Comparison of ENCODE assay signal across 35 cellular contexts in genomic region chr3:112260563-112260962, GRCh38. TPM values are rescaled to one million over a fixed set of nuclear protein-coding genes. Genes with fewer than 3 reads are reported as not detected.
"Had no signal": no experiment of that assay in that cellular context is flagged by ENCODE, and none has a peak within 500 bp of the region (broad histone marks: within the 10 kb centered on the region; RNA-seq: fewer than 3 reads in every experiment).

No MANE protein-coding gene starts in this region.

- DNase-seq: heart left ventricle; hypothalamus; immature natural killer cell; kidney; left colon; left lung; lower lobe of right lung; mammary epithelial cell; mesenchymal stem cell; naive B cell; natural killer cell; nucleus accumbens; pancreas; posterior cingulate gyrus; retina; right cardiac atrium; small intestine; spleen; stimulated activated CD4-positive, alpha-beta T cell treated with anti-CD3 and anti-CD28 coated beads, Interleukin-1b, Interleukin-23, amount 100 ng/mL, for 48 hours; stimulated activated CD4-positive, alpha-beta T cell treated with anti-CD3 and anti-CD28 coated beads, Interleukin-2, amount 100 ng/mL, for 48 hours; stimulated activated CD4-positive, alpha-beta T cell treated with anti-CD3 and anti-CD28 coated beads, Interleukin-4, amount 100 ng/mL, for 4 hours; stimulated activated CD8-positive, alpha-beta memory T cell treated with anti-CD3 and anti-CD28 coated beads, Interleukin-4, amount 100 ng/mL, for 48 hours; stimulated activated naive B cell treated with anti-CD40 and anti-IgM and Interleukin-4, amounts not matched to agents 10 μg/mL and 1 μg/mL and 100 μg/mL, for 72 hours; stomach; tibial artery; trophoblast cell; upper lobe of right lung had no signal

- H3K4me1 ChIP-seq: heart left ventricle, pancreas, prostate gland, spleen, stomach, suprapubic skin, tibial artery, upper lobe of right lung had no signal

- H3K4me3 Mint-ChIP-seq: immature natural killer cell; mesothelial cell of epicardium; naive B cell; natural killer cell; stimulated activated naive B cell treated with anti-CD40 and anti-IgM and Interleukin-4, amounts not matched to agents 10 μg/mL and 1 μg/mL and 100 μg/mL, for 72 hours had no signal

- H3K4me1 Mint-ChIP-seq: mesothelial cell of epicardium; naive B cell; stimulated activated naive B cell treated with anti-CD40 and anti-IgM and Interleukin-4, amounts not matched to agents 10 μg/mL and 1 μg/mL and 100 μg/mL, for 72 hours had no signal

- ATAC-seq: heart left ventricle; left colon; left lung; natural killer cell; pancreas; right cardiac atrium; sciatic nerve; stimulated activated naive B cell treated with anti-CD40 and anti-IgM and Interleukin-4, amounts not matched to agents 10 μg/mL and 1 μg/mL and 100 μg/mL, for 72 hours; upper lobe of right lung had no signal

- H3K4me3 ChIP-seq: heart left ventricle, left lung, lower lobe of right lung, pancreas, prostate gland, spleen, stomach, suprapubic skin, thoracic aorta, tibial artery, upper lobe of right lung had no signal

- H3K27me3 ChIP-seq: heart left ventricle, left lung, pancreas, spleen, stomach, suprapubic skin, tibial artery, upper lobe of right lung had no signal

- H3K27ac Mint-ChIP-seq: immature natural killer cell; mesothelial cell of epicardium; natural killer cell; stimulated activated naive B cell treated with anti-CD40 and anti-IgM and Interleukin-4, amounts not matched to agents 10 μg/mL and 1 μg/mL and 100 μg/mL, for 72 hours had no signal

- H3K9me3 ChIP-seq: lower lobe of right lung, pancreas, prostate gland, stomach, thoracic aorta, upper lobe of right lung had no signal

- H3K36me3 ChIP-seq: left lung, lower lobe of right lung, pancreas, prostate gland, spleen, stomach, suprapubic skin, thoracic aorta, tibial artery, upper lobe of right lung had no signal

- H3K27me3 Mint-ChIP-seq: naive B cell; stimulated activated naive B cell treated with anti-CD40 and anti-IgM and Interleukin-4, amounts not matched to agents 10 μg/mL and 1 μg/mL and 100 μg/mL, for 72 hours had no signal

- H3K36me3 Mint-ChIP-seq: immature natural killer cell, natural killer cell had no signal

- H3K27ac ChIP-seq: heart left ventricle, left lung, lower lobe of right lung, pancreas, prostate gland, spleen, stomach, suprapubic skin, thoracic aorta, tibial artery, upper lobe of right lung had no signal

RNA-seq across cellular contexts. Expression of gene SLC9C1, which starts 33.5 kb away (rescaled TPM):
- total RNA-seq: lower lobe of right lung, natural killer cell, osteoblast, suprapubic skin, thoracic aorta, upper lobe of right lung had no signal
- polyA plus RNA-seq: immature natural killer cell, liver, mammary epithelial cell, neural cell, stomach had no signal
